39 cellular contexts compared by ENCODE assay signal in genomic region chr20:59270380-59270779, GRCh38. TPM values are rescaled to one million over a fixed set of nuclear protein-coding genes. Genes with fewer than 3 reads are reported as not detected.
"Had no signal": no experiment of that assay in that cellular context is flagged by ENCODE, and none has a peak within 500 bp of the region (broad histone marks: within the 10 kb centered on the region; RNA-seq: fewer than 3 reads in every experiment).

No MANE protein-coding gene starts in this region.

- H3K36me3 ChIP-seq: MG63 had no signal

- H3K4me3 ChIP-seq: MG63 had no signal

- H3K9me3 ChIP-seq: MG63 had no signal

- DNase-seq: Kasumi-1, MG63, MM.1S, MV-4-11, NCI-H1048, NCI-H1092, NCI-H1092 treated with DMSO at 0.1 percent for 48 hours, NCI-H1105, NCI-H1105 treated with DMSO at 0.1 percent for 48 hours, NCI-H1417, NCI-H1417 treated with DMSO at 0.1 percent for 48 hours, NCI-H1436, NCI-H1436 treated with DMSO at 0.1 percent for 48 hours, NCI-H146, NCI-H1694, NCI-H1694 treated with DMSO at 0.1 percent for 48 hours, NCI-H187, NCI-H187 treated with DMSO at 0.1 percent for 48 hours, NCI-H1930, NCI-H2029, NCI-H2029 treated with DMSO at 0.1 percent for 48 hours, NCI-H2081, NCI-H2081 treated with DMSO at 0.1 percent for 48 hours, NCI-H2107, NCI-H2171, NCI-H2171 treated with DMSO at 0.1 percent for 48 hours, NCI-H2227 treated with DMSO at 0.1 percent for 48 hours, NCI-H226, NCI-H345, NCI-H446, NCI-H446 treated with DMSO at 0.1 percent for 48 hours, NCI-H510A, NCI-H510A treated with DMSO at 0.1 percent for 48 hours, NCI-H524, NCI-H524 treated with DMSO at 0.1 percent for 48 hours had no signal

RNA-seq across cellular contexts. Expression of gene EDN3, which starts 30.0 kb away (rescaled TPM):
- total RNA-seq: LHCN-M2, M059J, MCF 10A, NCI-H460 had no signal
